In genomic region chr3:108222813-108223307, GRCh38 we compare ENCODE assay signal across 8 cellular contexts. TPM values are rescaled to one million over a fixed set of nuclear protein-coding genes. Genes with fewer than 3 reads are reported as not detected.
DNase-seq lines count a peak whose midpoint lies in the region; ATAC-seq and TF ChIP-seq lines count a peak whose summit lies in the region.

No MANE protein-coding gene starts in this region.

- intact Hi-C loops in posterior vena cava (cut with DNase I): no loop called here

- CTCF ChIA-PET in activated CD4-positive, alpha-beta T cell treated with anti-CD3 and anti-CD28 coated beads, Interleukin-2, amount 10 ng/mL, durations not matched to agents 7 days and 5 days (lab: Charles Lee): interaction anchor here (0.9 to 1.9 kb wide), 6 partner anchors 13 to 70 kb away, joined by 3 to 6 read pairs (median 4); no protein-coding TSS in a partner anchor
- CTCF ChIA-PET in T-cell (lab: Charles Lee): interaction anchor here in 1 of 2 donors (0.7 to 0.8 kb wide), 2 partner anchors 95 to 97 kb away, joined by 3 read pairs; no protein-coding TSS in a partner anchor

- POLR2A ChIA-PET in activated CD4-positive, alpha-beta T cell treated with anti-CD3 and anti-CD28 coated beads, Interleukin-2, amount 10 ng/mL, durations not matched to agents 7 days and 5 days (lab: Charles Lee): interaction anchor here (0.6 to 0.9 kb wide), 2 partner anchors 41 to 97 kb away, joined by 3 to 4 read pairs; no protein-coding TSS in a partner anchor
- POLR2A ChIA-PET in T-cell (lab: Charles Lee): interaction anchor here (0.5 to 3.9 kb wide), 15 partner anchors 12 to 367 kb away, joined by 3 to 35 read pairs (median 4); partner anchors contain the start of gene DZIP3 (in 1 of the 2)

- H3K4me3 ChIP-seq in gastroesophageal sphincter (peak overlapping the region; percentile 58 to 85), retinal pigment epithelial cell (ENCODE audit: low read length) (peak overlapping the region; percentile 80)

- no peak for TF ChIP-seq POLR2A in gastroesophageal sphincter (IDR thresholded peaks at IDR 0.05)

- peak overlapping the region; percentile 97 for H3K27ac Mint-ChIP-seq in activated CD4-positive, alpha-beta T cell treated with anti-CD3 and anti-CD28 coated beads, Interleukin-2, amount 10 ng/mL, durations not matched to agents 7 days and 5 days
- peak overlapping the region; percentile 99 to 100 for H3K27ac Mint-ChIP-seq in T-cell

- H3K4me1 ChIP-seq in gastroesophageal sphincter: peaks cover 7 to 48% (median 10%) of the 10 kb centered on the region in 3 donors

- peaks cover 2% of the 10 kb centered on the region for H3K36me3 Mint-ChIP-seq in activated CD4-positive, alpha-beta T cell treated with anti-CD3 and anti-CD28 coated beads, Interleukin-2, amount 10 ng/mL, durations not matched to agents 7 days and 5 days (ENCODE audit: low read depth)
- peaks cover 6% of the 10 kb centered on the region for H3K36me3 Mint-ChIP-seq in T-cell

- peaks cover 46% of the 10 kb centered on the region for H3K4me1 Mint-ChIP-seq in activated CD4-positive, alpha-beta T cell treated with anti-CD3 and anti-CD28 coated beads, Interleukin-2, amount 10 ng/mL, durations not matched to agents 7 days and 5 days
- peaks cover 53 to 68% (median 64%) of the 10 kb centered on the region in 3 donors for H3K4me1 Mint-ChIP-seq in T-cell

- no peaks in the 10 kb centered on the region for H3K9me3 ChIP-seq in gastroesophageal sphincter

- ATAC-seq in T-cell (replicated peaks in 1 of 4) (peak; percentile 11 to 33 (median 27)), gastroesophageal sphincter (peak; percentile 2), GM18909 (IDR thresholded peaks at IDR 0.05; ENCODE audit: poor library complexity, unreplicated experiment) (no peak)

- H3K9me3 Mint-ChIP-seq in activated CD4-positive, alpha-beta T cell treated with anti-CD3 and anti-CD28 coated beads, Interleukin-2, amount 10 ng/mL, durations not matched to agents 7 days and 5 days: no peaks in the 10 kb centered on the region
- H3K9me3 Mint-ChIP-seq in T-cell: no peaks in the 10 kb centered on the region

- H3K4me3 Mint-ChIP-seq in activated CD4-positive, alpha-beta T cell treated with anti-CD3 and anti-CD28 coated beads, Interleukin-2, amount 10 ng/mL, durations not matched to agents 7 days and 5 days: peak overlapping the region; percentile 94
- H3K4me3 Mint-ChIP-seq in T-cell: peak overlapping the region; percentile 92 to 98 (median 93)

- no peak for TF ChIP-seq EP300 in gastroesophageal sphincter (IDR thresholded peaks at IDR 0.05)

- WGBS in gastroesophageal sphincter (ENCODE audit: low coverage in 1 of 2), 2 donors: 4 to 6% methylated on average over 4 of the region's 4 CpGs

- no peaks in the 10 kb centered on the region for H3K27me3 Mint-ChIP-seq in activated CD4-positive, alpha-beta T cell treated with anti-CD3 and anti-CD28 coated beads, Interleukin-2, amount 10 ng/mL, durations not matched to agents 7 days and 5 days
- no peaks in the 10 kb centered on the region for H3K27me3 Mint-ChIP-seq in T-cell

- TF ChIP-seq CTCF in gastroesophageal sphincter (IDR thresholded peaks at IDR 0.05) (no peak), retinal pigment epithelial cell (conservative IDR thresholded peaks at IDR 0.05; ENCODE audit: low read depth, low read length) (no peak)

- no peak for DNase-seq in activated CD4-positive, alpha-beta T cell treated with anti-CD3 and anti-CD28 coated beads, Interleukin-2, amount 10 ng/mL, durations not matched to agents 7 days and 5 days
- DNase-seq in activated CD4-positive, alpha-beta T cell treated with anti-CD3 and anti-CD28 coated beads, Interleukin-2, amount 50 U/mL, for 48 hours: no peak
- no peak for DNase-seq in T-cell
- DNase-seq in retinal pigment epithelial cell (ENCODE audit: low read depth): no peak
- no peak for DNase-seq in HT-29 (ENCODE audit: low spot score)
- no peak for DNase-seq in posterior vena cava (ENCODE audit: low spot score)

- peak overlapping the region; percentile 65 to 86 (median 82) for H3K27ac ChIP-seq in gastroesophageal sphincter

- H3K27me3 ChIP-seq in gastroesophageal sphincter: no peaks in the 10 kb centered on the region

- H3K36me3 ChIP-seq in gastroesophageal sphincter: peaks cover 0 to 3% of the 10 kb centered on the region in 2 donors

RNA-seq across cellular contexts. Expression of gene IFT57, which starts 0.6 kb away (rescaled TPM):
- total RNA-seq in activated CD4-positive, alpha-beta T cell treated with anti-CD3 and anti-CD28 coated beads, Interleukin-2, amount 10 ng/mL, durations not matched to agents 7 days and 5 days: 10 to 100 TPM; 23.8 to 25.7 TPM
- total RNA-seq in T-cell (10 to 100 TPM; 24.8 to 36.7 (median 30.0) TPM), gastroesophageal sphincter (10 to 100 TPM; 48.4 to 64.2 (median 55.1) TPM), posterior vena cava (10 to 100 TPM; 33.6 to 53.7 TPM)
- 36.6 and 39.5 TPM in 2 replicates for total RNA-seq in HT-29 (2014; rRNA removed; shearing (Covaris generic))
